7 cellular contexts compared by ENCODE assay signal in genomic region chr7:22173884-22174573, GRCh38.
A peak's percentile ranks its signal among the peaks of the same experiment; 100 is the strongest.
DNase-seq lines count a peak whose midpoint lies in the region; ATAC-seq and TF ChIP-seq lines count a peak whose summit lies in the region.

No MANE protein-coding gene starts in this region.

- peaks cover 12% of the 10 kb centered on the region for H3K9me3 Mint-ChIP-seq in neural progenitor cell

- H3K9ac ChIP-seq in neural progenitor cell, result no peak overlapping the region

- H3K4me1 ChIP-seq in HAP-1 (no peaks in the 10 kb centered on the region), neural progenitor cell (no peaks in the 10 kb centered on the region)

- H3K27me3 ChIP-seq in HAP-1 (ENCODE audit: low read depth), result no peaks in the 10 kb centered on the region
- no peaks in the 10 kb centered on the region for H3K27me3 ChIP-seq in neural progenitor cell

- H3K79me2 ChIP-seq in neural progenitor cell (ENCODE audit: low read depth), result no peaks in the 10 kb centered on the region

- H3K27ac ChIP-seq in neural progenitor cell, result no peak overlapping the region

- H3K4me3 ChIP-seq in epithelial cell of esophagus (ENCODE audit: low read length) (no peak overlapping the region), HAP-1 (no peak overlapping the region), neural progenitor cell (no peak overlapping the region)

- H2AFZ ChIP-seq in neural progenitor cell (replicated peaks), result no peak overlapping the region

- TF ChIP-seq CTCF in epithelial cell of esophagus (IDR thresholded peaks at IDR 0.05; ENCODE audit: insufficient read depth, low read depth, low read length, missing control alignments), result no peak
- TF ChIP-seq CTCF in neural progenitor cell (IDR thresholded peaks at IDR 0.05), result no peak

- in situ Hi-C loops in KBM-7 (cut with MboI; ENCODE audit: low pct_unique_long_range_greater_than_20kb, low sequenced_read_pairs), result no loop called here
- in situ Hi-C loops in HAP-1 (cut with MboI; ENCODE audit: low sequenced_read_pairs), result no loop called here

- DNase-seq in KBM-7, result peak; percentile 57
- DNase-seq in epithelial cell of esophagus (ENCODE audit: low read depth), result peak; percentile 64
- no peak for DNase-seq in HAP-1 (ENCODE audit: low spot score in 2 of 2)
- DNase-seq in neural progenitor cell (ENCODE audit: low spot score), result no peak
- DNase-seq in occipital lobe (lab: John Stamatoyannopoulos, UW), result no peak

- no peaks in the 10 kb centered on the region for H3K36me3 ChIP-seq in HAP-1 (replicated peaks)
- H3K36me3 ChIP-seq in neural progenitor cell, result no peaks in the 10 kb centered on the region

- peaks cover 12% of the 10 kb centered on the region for H3K4me1 Mint-ChIP-seq in neural progenitor cell

- H3K27ac Mint-ChIP-seq in neural progenitor cell, result no peak overlapping the region

- H3K4me2 ChIP-seq in neural progenitor cell, result no peak overlapping the region

- H3K4me3 Mint-ChIP-seq in neural progenitor cell, result no peak overlapping the region

- peaks cover 3% of the 10 kb centered on the region for H3K27me3 Mint-ChIP-seq in neural progenitor cell (ENCODE audit: insufficient read depth, low read depth)

- ATAC-seq in GM18520 (IDR thresholded peaks at IDR 0.05; ENCODE audit: unreplicated experiment) (peak; percentile 89), GM21723 (IDR thresholded peaks at IDR 0.05; ENCODE audit: unreplicated experiment) (peak; percentile 85)

- H4K20me1 ChIP-seq in neural progenitor cell (ENCODE audit: low read depth), result no peaks in the 10 kb centered on the region

- H3F3A ChIP-seq in neural progenitor cell (ENCODE audit: low read depth), result no peaks in the 10 kb centered on the region

- H3K36me3 Mint-ChIP-seq in neural progenitor cell, result peaks cover 4% of the 10 kb centered on the region

- H3K9me3 ChIP-seq in HAP-1, result no peaks in the 10 kb centered on the region
- H3K9me3 ChIP-seq in neural progenitor cell (ENCODE audit: low read depth), result no peaks in the 10 kb centered on the region

Comparison
In these comparisons a context has a peak if more than half of its experiments do, and no peak if none do; other contexts are left out.
1. DNase-seq: peak in KBM-7 (single experiment) and epithelial cell of esophagus (single experiment); none in HAP-1 (0 of 2), neural progenitor cell (single experiment) and occipital lobe (single experiment).